ENCODE assay signal across 8 cellular contexts in genomic region chr10:16436758-16437539, GRCh38. TPM values are rescaled to one million over a fixed set of nuclear protein-coding genes. Genes with fewer than 3 reads are reported as not detected.
A peak's percentile ranks its signal among the peaks of the same experiment; 100 is the strongest.
DNase-seq lines count a peak whose midpoint lies in the region; ATAC-seq and TF ChIP-seq lines count a peak whose summit lies in the region.

TSS of gene PTER (plus strand) at chr10:16437010. CDS start at chr10:16484385, 47,375 bp downstream.

- DNase-seq in GM23248 = peak; percentile 98
- DNase-seq in Karpas-422 = peak; percentile 99
- peak; percentile 95 for DNase-seq in RPMI7951 (ENCODE audit: low read depth)
- peak; percentile 97 for DNase-seq in activated T-helper 2 cell treated with anti-CD3 and anti-CD28 coated beads, Interferon-gamma antibody, Interleukin-2, Interleukin-4, amounts not matched to agents 10 μg/mL and 5 μg/mL and 100 μg/mL, durations not matched to agents 14 hours and 24 hours and 36 hours (ENCODE audit: low spot score)
- DNase-seq in fibroblast of peridontal ligament (ENCODE audit: extremely low read depth) = peak; percentile 87
- peak; percentile 100 for DNase-seq in stimulated activated naive CD8-positive, alpha-beta T cell treated with anti-CD3 and anti-CD28 coated beads, Interleukin-15, Interleukin-2, amounts not matched to agents 100 U/mL and 50 U/mL, for 24 hours

- peaks cover 41% of the 10 kb centered on the region for H3K36me3 ChIP-seq in DOHH2 (ENCODE audit: control insufficient read depth, low read length)
- H3K36me3 ChIP-seq in GM23248 (ENCODE audit: low read depth) = no peaks in the 10 kb centered on the region
- H3K36me3 ChIP-seq in Karpas-422 (ENCODE audit: insufficient read depth, low read length) = peaks cover 12% of the 10 kb centered on the region; the same call in 1 of the 2 replicates

- in situ Hi-C loops in GM23248 (cut with MboI) = no loop called here

- intact Hi-C loops in activated T-helper 2 cell treated with anti-CD3 and anti-CD28 coated beads, Interferon-gamma antibody, Interleukin-2, Interleukin-4, amounts not matched to agents 10 μg/mL and 5 μg/mL and 100 μg/mL, durations not matched to agents 14 hours and 24 hours and 36 hours (cut with micrococcal nuclease) = loop anchor here (1.0 to 10.0 kb wide), 9 partner anchors 84 to 1562 kb away; partner anchors contain the start of genes C1QL3, RSU1, SUV39H2 and TRDMT1

- H3K9ac ChIP-seq in GM23248 (peak within 1 kb of the TSS; percentile 82), Karpas-422 (ENCODE audit: low read length) (peak within 1 kb of the TSS; percentile 77)

- H3F3A ChIP-seq in DOHH2 (ENCODE audit: control insufficient read depth, insufficient read depth) = no peaks in the 10 kb centered on the region
- H3F3A ChIP-seq in GM23248 (ENCODE audit: insufficient read depth) = peaks cover 25% of the 10 kb centered on the region

- peak within 1 kb of the TSS; percentile 93 for H3K4me3 Mint-ChIP-seq in activated T-helper 2 cell treated with anti-CD3 and anti-CD28 coated beads, Interferon-gamma antibody, Interleukin-2, Interleukin-4, amounts not matched to agents 10 μg/mL and 5 μg/mL and 100 μg/mL, durations not matched to agents 14 hours and 24 hours and 36 hours (ENCODE audit: low read depth)
- peak within 1 kb of the TSS; percentile 86 to 91 (median 88) for H3K4me3 Mint-ChIP-seq in nephron

- peaks cover 36% of the 10 kb centered on the region for H3K4me1 Mint-ChIP-seq in activated T-helper 2 cell treated with anti-CD3 and anti-CD28 coated beads, Interferon-gamma antibody, Interleukin-2, Interleukin-4, amounts not matched to agents 10 μg/mL and 5 μg/mL and 100 μg/mL, durations not matched to agents 14 hours and 24 hours and 36 hours (ENCODE audit: low read depth)
- peaks cover 20% of the 10 kb centered on the region for H3K4me1 Mint-ChIP-seq in nephron

- no peaks in the 10 kb centered on the region for H4K20me1 ChIP-seq in DOHH2 (ENCODE audit: control insufficient read depth, insufficient read depth, low read depth, low read length)
- H4K20me1 ChIP-seq in GM23248 (ENCODE audit: insufficient read depth) = no peaks in the 10 kb centered on the region
- H4K20me1 ChIP-seq in Karpas-422 (ENCODE audit: insufficient read depth, low read depth, low read length) = peaks cover 11% of the 10 kb centered on the region; the same call in 1 of the 2 replicates

- H3K9me3 Mint-ChIP-seq in activated T-helper 2 cell treated with anti-CD3 and anti-CD28 coated beads, Interferon-gamma antibody, Interleukin-2, Interleukin-4, amounts not matched to agents 10 μg/mL and 5 μg/mL and 100 μg/mL, durations not matched to agents 14 hours and 24 hours and 36 hours = no peaks in the 10 kb centered on the region
- no peaks in the 10 kb centered on the region for H3K9me3 Mint-ChIP-seq in nephron

- peak within 1 kb of the TSS; percentile 68 for H3K4me2 ChIP-seq in DOHH2 (ENCODE audit: low read length)
- peak within 1 kb of the TSS; percentile 84 for H3K4me2 ChIP-seq in GM23248 (ENCODE audit: unreplicated experiment)
- peak within 1 kb of the TSS; percentile 67 for H3K4me2 ChIP-seq in Karpas-422 (ENCODE audit: low read depth, low read length, poor library complexity, severe bottlenecking)

- H3K4me3 ChIP-seq in DOHH2 (ENCODE audit: low read length) (peak within 1 kb of the TSS; percentile 83), GM23248 (peak within 1 kb of the TSS; percentile 77), Karpas-422 (ENCODE audit: low read length) (peak within 1 kb of the TSS; percentile 67)

- H3K9me2 ChIP-seq in DOHH2 (replicated peaks; ENCODE audit: control insufficient read depth, low read length) (no peaks in the 10 kb centered on the region), GM23248 (ENCODE audit: insufficient read depth) (no peaks in the 10 kb centered on the region), Karpas-422 (replicated peaks; ENCODE audit: insufficient read depth, low read length) (no peaks in the 10 kb centered on the region)

- H3K27me3 Mint-ChIP-seq in activated T-helper 2 cell treated with anti-CD3 and anti-CD28 coated beads, Interferon-gamma antibody, Interleukin-2, Interleukin-4, amounts not matched to agents 10 μg/mL and 5 μg/mL and 100 μg/mL, durations not matched to agents 14 hours and 24 hours and 36 hours (ENCODE audit: low read depth) = peaks cover 11% of the 10 kb centered on the region
- H3K27me3 Mint-ChIP-seq in nephron (ENCODE audit: low read depth) = peaks cover 10% of the 10 kb centered on the region

- H3K9me3 ChIP-seq in DOHH2 (ENCODE audit: control insufficient read depth, insufficient read depth, low read length) (no peaks in the 10 kb centered on the region), GM23248 (ENCODE audit: low read depth) (no peaks in the 10 kb centered on the region), Karpas-422 (ENCODE audit: low read length) (no peaks in the 10 kb centered on the region)

- WGBS in GM23248 (ENCODE audit: low coverage in 1 of 2, low lambda C conversion rate in 2 of 2, missing lambda C conversion rate in 2 of 2), 2 experiments = 3 to 4% methylated on average over 36 to 47 of the region's 49 CpGs

- H3K4me1 ChIP-seq in DOHH2 (ENCODE audit: control insufficient read depth, low read length) (peaks cover 41% of the 10 kb centered on the region), GM23248 (ENCODE audit: insufficient read depth) (peaks cover 39% of the 10 kb centered on the region), Karpas-422 (ENCODE audit: low read length) (peaks cover 50% of the 10 kb centered on the region)

- ATAC-seq in stimulated activated naive CD8-positive, alpha-beta T cell treated with anti-CD3 and anti-CD28 coated beads, Interleukin-15, Interleukin-2, amounts not matched to agents 100 U/mL and 50 U/mL, for 24 hours = peak; percentile 99

- TF ChIP-seq CTCF in DOHH2 (IDR thresholded peaks at IDR 0.05; ENCODE audit: low read depth, low read length, poor library complexity, severe bottlenecking) (no peak), nephron (IDR thresholded peaks at IDR 0.05; ENCODE audit: unreplicated experiment in 3 of 3) (no peak)

- H2AFZ ChIP-seq in GM23248 (peak within 1 kb of the TSS; percentile 92), Karpas-422 (ENCODE audit: low read length) (peak within 1 kb of the TSS; percentile 94)

- H3K27ac ChIP-seq in DOHH2 (ENCODE audit: low read depth, low read length) = peak within 1 kb of the TSS; percentile 62
- peak within 1 kb of the TSS; percentile 58 for H3K27ac ChIP-seq in GM23248
- peak within 1 kb of the TSS; percentile 3; the same call in 1 of the 2 replicates for H3K27ac ChIP-seq in Karpas-422 (ENCODE audit: low read length)

- peaks cover 34% of the 10 kb centered on the region for H3K36me3 Mint-ChIP-seq in activated T-helper 2 cell treated with anti-CD3 and anti-CD28 coated beads, Interferon-gamma antibody, Interleukin-2, Interleukin-4, amounts not matched to agents 10 μg/mL and 5 μg/mL and 100 μg/mL, durations not matched to agents 14 hours and 24 hours and 36 hours (ENCODE audit: low read depth)
- H3K36me3 Mint-ChIP-seq in nephron (ENCODE audit: low read depth) = no peaks in the 10 kb centered on the region

- peaks cover 5% of the 10 kb centered on the region for H3K27me3 ChIP-seq in DOHH2 (ENCODE audit: control insufficient read depth, low read length)
- no peaks in the 10 kb centered on the region; the same call in 1 of the 2 replicates for H3K27me3 ChIP-seq in GM23248 (replicated peaks; ENCODE audit: insufficient read depth)
- H3K27me3 ChIP-seq in Karpas-422 (ENCODE audit: low read length) = no peaks in the 10 kb centered on the region

- H3K79me2 ChIP-seq in DOHH2 (ENCODE audit: control insufficient read depth, low read length) = peaks cover 51% of the 10 kb centered on the region
- no peaks in the 10 kb centered on the region for H3K79me2 ChIP-seq in GM23248 (ENCODE audit: insufficient read depth)
- peaks cover 47% of the 10 kb centered on the region for H3K79me2 ChIP-seq in Karpas-422 (ENCODE audit: low read length)

- peak within 1 kb of the TSS; percentile 93 for H3K27ac Mint-ChIP-seq in activated T-helper 2 cell treated with anti-CD3 and anti-CD28 coated beads, Interferon-gamma antibody, Interleukin-2, Interleukin-4, amounts not matched to agents 10 μg/mL and 5 μg/mL and 100 μg/mL, durations not matched to agents 14 hours and 24 hours and 36 hours
- H3K27ac Mint-ChIP-seq in nephron = peak within 1 kb of the TSS; percentile 45 to 87 (median 62)

RNA-seq across cellular contexts. Expression of gene PTER, which starts in this region (rescaled TPM):
- 13.3 and 14.2 TPM in 2 replicates for total RNA-seq in GM23248 (2014; rRNA removed; shearing (Covaris generic))
- polyA plus RNA-seq in GM23248 (2016; fragmentation: Nextera tagmentation; extraction: Ambion mirVana) = 12.6 and 13.4 TPM in 2 replicates
- 24.4 and 40.1 TPM in 2 replicates for total RNA-seq in Karpas-422 (2014; rRNA removed; shearing (Covaris generic); ENCODE audit: low replicate concordance)
- total RNA-seq in RPMI7951 (2014; rRNA removed; shearing (Covaris generic)) = 29.0 and 41.9 TPM in 2 replicates
- total RNA-seq in activated T-helper 2 cell treated with anti-CD3 and anti-CD28 coated beads, Interferon-gamma antibody, Interleukin-2, Interleukin-4, amounts not matched to agents 10 μg/mL and 5 μg/mL and 100 μg/mL, durations not matched to agents 14 hours and 24 hours and 36 hours = 18.9 and 19.9 TPM in 2 replicates

Comparison
In these comparisons a context has a peak if more than half of its experiments do, and no peak if none do; other contexts are left out.
1. Peak in every context shown above with its lines: DNase-seq, ATAC-seq, H3K4me3 ChIP-seq and H3K27ac ChIP-seq.
2. H3K27ac ChIP-seq: peak in every context shown above with its lines; median percentile 62 in DOHH2; 58 in GM23248; 3 in Karpas-422.